22 cellular contexts compared by ENCODE assay signal in genomic region chr14:37047996-37048395, GRCh38.
"Had no signal": no experiment of that assay in that cellular context is flagged by ENCODE, and none has a peak within 500 bp of the region (broad histone marks: within the 10 kb centered on the region; RNA-seq: fewer than 3 reads in every experiment).

No MANE protein-coding gene starts in this region.

- DNase-seq: activated B cell treated with CpG ODN at 0.5 μM for 24 hours; activated CD4-positive, alpha-beta T cell treated with anti-CD3 and anti-CD28 coated beads for 48 hours; activated CD8-positive, alpha-beta T cell treated with anti-CD3 and anti-CD28 coated beads for 36 hours; activated naive CD4-positive, alpha-beta T cell treated with Interleukin-2 at 50 U/mL for 16 hours; activated naive CD8-positive, alpha-beta T cell treated with anti-CD3 and anti-CD28 coated beads, Interleukin-2, amount 10 ng/mL, durations not matched to agents 7 days and 5 days; activated T-cell treated with anti-CD3 and anti-CD28 coated beads, Interleukin-2, amount 50 U/mL, for 1 hour; cerebellar nuclear complex; effector CD8-positive, alpha-beta T cell; spleen; stimulated activated naive B cell treated with anti-CD40 and anti-IgM and Interleukin-4, amounts not matched to agents 10 μg/mL and 1 μg/mL and 100 μg/mL, for 72 hours; T-helper 1 cell; T-helper 9 cell; tibial artery; uterus had no signal

- H3K4me3 ChIP-seq: hepatocyte, lung, spleen, tibial artery, uterus had no signal

- H3K36me3 ChIP-seq: neutrophil, spleen, tibial artery, uterus had no signal

- H3K79me2 ChIP-seq: hepatocyte had no signal

- H3K4me2 ChIP-seq: hepatocyte had no signal

- H3K27me3 ChIP-seq: foreskin keratinocyte, hepatocyte, neutrophil, spleen, tibial artery, uterus had no signal

- H3K4me1 ChIP-seq: spleen, uterus had no signal

- H2AFZ ChIP-seq: hepatocyte had no signal

- ATAC-seq: activated CD8-positive, alpha-beta T cell treated with anti-CD3 and anti-CD28 coated beads for 36 hours; activated T-helper 17 cell treated with anti-CD3 and anti-CD28 coated beads, Interleukin-2, amount 50 U/mL, for 72 hours; left lobe of liver; natural killer cell treated with Interleukin-12 subunit alpha and Interleukin-12 subunit beta and Interleukin-15 and Interleukin-18, amount 100 ng/mL, for 72 hours; sciatic nerve; stimulated activated naive B cell treated with anti-CD40 and anti-IgM and Interleukin-4, amounts not matched to agents 10 μg/mL and 1 μg/mL and 100 μg/mL, for 72 hours had no signal

- H3K9me3 ChIP-seq: neutrophil, spleen, tibial artery, uterus had no signal

- H3K27ac ChIP-seq: hepatocyte, neutrophil, spleen, tibial artery, uterus had no signal
